ENCODE assay signal across 21 cellular contexts in genomic region chr6:24821860-24822444, GRCh38. TPM values are rescaled to one million over a fixed set of nuclear protein-coding genes. Genes with fewer than 3 reads are reported as not detected.
DNase-seq lines count a peak whose midpoint lies in the region; ATAC-seq and TF ChIP-seq lines count a peak whose summit lies in the region.
"Had no signal": no experiment of that assay in that cellular context is flagged by ENCODE, and none has a peak within 500 bp of the region (broad histone marks: within the 10 kb centered on the region; RNA-seq: fewer than 3 reads in every experiment).

No MANE protein-coding gene starts in this region.

- H3K4me3 Mint-ChIP-seq in activated T-cell treated with anti-CD3 and anti-CD28 coated beads, Interleukin-2, amount 50 U/mL, for 24 hours, result no peak overlapping the region
- H3K4me3 Mint-ChIP-seq in activated naive CD8-positive, alpha-beta T cell treated with anti-CD3 and anti-CD28 coated beads, Interleukin-2, amount 50 U/mL, for 24 hours, result no peak overlapping the region
- no peak overlapping the region for H3K4me3 Mint-ChIP-seq in neural crest cell
- H3K4me3 Mint-ChIP-seq: CD14-positive monocyte; dendritic cell treated with granulocyte-macrophage colony-stimulating factor and Interleukin-4, amounts not matched to agents 40 ng/mL and 50 ng/mL, for 4 days; nephron had no signal

- intact Hi-C loops in cardiac septum (cut with DNase I), result no loop called here

- H3K27ac Mint-ChIP-seq in activated T-cell treated with anti-CD3 and anti-CD28 coated beads, Interleukin-2, amount 50 U/mL, for 24 hours, result peak overlapping the region; percentile 90
- peak overlapping the region; percentile 86 for H3K27ac Mint-ChIP-seq in activated naive CD8-positive, alpha-beta T cell treated with anti-CD3 and anti-CD28 coated beads, Interleukin-2, amount 50 U/mL, for 24 hours
- H3K27ac Mint-ChIP-seq in neural crest cell (ENCODE audit: unreplicated experiment), result peak overlapping the region; percentile 81
- H3K27ac Mint-ChIP-seq: dendritic cell treated with granulocyte-macrophage colony-stimulating factor and Interleukin-4, amounts not matched to agents 40 ng/mL and 50 ng/mL, for 4 days; nephron had no signal

- no peaks in the 10 kb centered on the region for H3K27me3 ChIP-seq in HUES64 (ENCODE audit: insufficient read depth, low read length)
- H3K27me3 ChIP-seq: SJCRH30 had no signal

- peaks cover 14% of the 10 kb centered on the region for H3K4me1 Mint-ChIP-seq in activated T-cell treated with anti-CD3 and anti-CD28 coated beads, Interleukin-2, amount 50 U/mL, for 24 hours (ENCODE audit: low read depth)
- H3K4me1 Mint-ChIP-seq in activated naive CD8-positive, alpha-beta T cell treated with anti-CD3 and anti-CD28 coated beads, Interleukin-2, amount 50 U/mL, for 24 hours, result peaks cover 9% of the 10 kb centered on the region
- H3K4me1 Mint-ChIP-seq in neural crest cell, result no peaks in the 10 kb centered on the region
- H3K4me1 Mint-ChIP-seq: CD14-positive monocyte had no signal

- H3K27me3 Mint-ChIP-seq in activated T-cell treated with anti-CD3 and anti-CD28 coated beads, Interleukin-2, amount 50 U/mL, for 24 hours, result no peaks in the 10 kb centered on the region
- no peaks in the 10 kb centered on the region for H3K27me3 Mint-ChIP-seq in activated naive CD8-positive, alpha-beta T cell treated with anti-CD3 and anti-CD28 coated beads, Interleukin-2, amount 50 U/mL, for 24 hours
- no peaks in the 10 kb centered on the region for H3K27me3 Mint-ChIP-seq in neural crest cell (ENCODE audit: low read depth)
- H3K27me3 Mint-ChIP-seq: dendritic cell treated with granulocyte-macrophage colony-stimulating factor and Interleukin-4, amounts not matched to agents 40 ng/mL and 50 ng/mL, for 4 days had no signal

- no peaks in the 10 kb centered on the region for H3K9me3 ChIP-seq in HUES64 (ENCODE audit: insufficient read depth, low read depth, low read length)
- H3K9me3 ChIP-seq: SJCRH30 had no signal

- no peak overlapping the region for H3K4me3 ChIP-seq in HUES64 (ENCODE audit: low read length)
- H3K4me3 ChIP-seq: SJCRH30 had no signal

- H3K27ac ChIP-seq in HUES64 (ENCODE audit: low read depth, low read length), result no peak overlapping the region
- H3K27ac ChIP-seq: SJCRH30 had no signal

- DNase-seq in activated T-cell treated with anti-CD3 and anti-CD28 coated beads, Interleukin-2, amount 50 U/mL, for 24 hours, result no peak
- no peak for DNase-seq in activated T-cell treated with anti-CD3 and anti-CD28 coated beads, Interleukin-2, amount 50 U/mL, for 48 hours
- no peak for DNase-seq in activated naive CD8-positive, alpha-beta T cell treated with anti-CD3 and anti-CD28 coated beads, Interleukin-2, amount 50 U/mL, for 24 hours
- DNase-seq in neural crest cell (ENCODE audit: low read depth, low spot score) (no peak), cardiac septum (ENCODE audit: low spot score) (no peak), mucosa of gallbladder (ENCODE audit: low spot score) (no peak), occipital lobe (lab: John Stamatoyannopoulos, UW) (no peak)
- DNase-seq: NCI-H1930; NCI-H226; SJCRH30; small intestine; stimulated activated CD4-positive, alpha-beta T cell treated with anti-CD3 and anti-CD28 coated beads, Interleukin-4, amount 100 ng/mL, for 1 hour had no signal

- 0 out of 2 replicates have a peak overlapping the region, but pooled peaks have one; percentile 5 for H3K9ac ChIP-seq in HUES64 (ENCODE audit: low read depth, low read length)

- H3K36me3 ChIP-seq in HUES64 (ENCODE audit: insufficient read depth, low read length), result no peaks in the 10 kb centered on the region
- H3K36me3 ChIP-seq: SJCRH30 had no signal

- 95% methylated on average over 2 of the region's 3 CpGs for whole genome bisulfite sequencing in HUES64

- ATAC-seq in activated naive CD8-positive, alpha-beta T cell treated with anti-CD3 and anti-CD28 coated beads, Interleukin-2, amount 50 U/mL, for 24 hours, result no peak

- no peaks in the 10 kb centered on the region for H3K9me3 Mint-ChIP-seq in activated T-cell treated with anti-CD3 and anti-CD28 coated beads, Interleukin-2, amount 50 U/mL, for 24 hours
- no peaks in the 10 kb centered on the region for H3K9me3 Mint-ChIP-seq in activated naive CD8-positive, alpha-beta T cell treated with anti-CD3 and anti-CD28 coated beads, Interleukin-2, amount 50 U/mL, for 24 hours
- no peaks in the 10 kb centered on the region for H3K9me3 Mint-ChIP-seq in neural crest cell
- H3K9me3 Mint-ChIP-seq: CD14-positive monocyte; dendritic cell treated with granulocyte-macrophage colony-stimulating factor and Interleukin-4, amounts not matched to agents 40 ng/mL and 50 ng/mL, for 4 days; nephron had no signal

- H3K4me1 ChIP-seq in HUES64 (ENCODE audit: insufficient read depth, low read length), result peaks cover 7% of the 10 kb centered on the region
- H3K4me1 ChIP-seq: SJCRH30 had no signal

- peaks cover 68% of the 10 kb centered on the region for H3K36me3 Mint-ChIP-seq in activated T-cell treated with anti-CD3 and anti-CD28 coated beads, Interleukin-2, amount 50 U/mL, for 24 hours (ENCODE audit: low read depth)
- peaks cover 29% of the 10 kb centered on the region for H3K36me3 Mint-ChIP-seq in activated naive CD8-positive, alpha-beta T cell treated with anti-CD3 and anti-CD28 coated beads, Interleukin-2, amount 50 U/mL, for 24 hours (ENCODE audit: low read depth)
- no peaks in the 10 kb centered on the region for H3K36me3 Mint-ChIP-seq in neural crest cell (ENCODE audit: low read depth)

- TF ChIP-seq CTCF in neural crest cell (conservative IDR thresholded peaks at IDR 0.05), result no peak

RNA-seq across cellular contexts. Expression of gene ARMH2, which starts 23.2 kb away (rescaled TPM):
- polyA plus RNA-seq in HUES64 (2013, experiment 1 of 2), result not detected
- not detected for polyA plus RNA-seq in HUES64 (2013, experiment 2 of 2)
- total RNA-seq in neural crest cell (not detected in 2 replicates), cardiac septum (not detected), mucosa of gallbladder (not detected), occipital lobe (not detected)
- total RNA-seq: fibroblast of villous mesenchyme, kidney epithelial cell, PC-3, pulmonary artery endothelial cell, SJCRH30, subcutaneous adipose tissue had no signal
- polyA plus RNA-seq: small intestine had no signal

RNA-seq across cellular contexts. Expression of gene GMNN, which starts 47.2 kb away (rescaled TPM):
- polyA plus RNA-seq in HUES64 (2013, experiment 1 of 2), result 137 TPM
- 136 TPM for polyA plus RNA-seq in HUES64 (2013, experiment 2 of 2)
- total RNA-seq in neural crest cell (112 and 118 TPM in 2 replicates), cardiac septum (3.7 TPM), mucosa of gallbladder (10.8 TPM), occipital lobe (8.1 TPM)
